ENCODE assay signal across 8 cellular contexts in genomic region chrX:109536439-109537323, GRCh38. TPM values are rescaled to one million over a fixed set of nuclear protein-coding genes. Genes with fewer than 3 reads are reported as not detected.
DNase-seq lines count a peak whose midpoint lies in the region; ATAC-seq and TF ChIP-seq lines count a peak whose summit lies in the region.

TSS of gene NXT2 (plus strand) at chrX:109536844. CDS start at chrX:109537007, 163 bp downstream.

- H3K4me1 ChIP-seq in PC-3 (ENCODE audit: insufficient read depth, low read length), result peaks cover 20% of the 10 kb centered on the region
- peaks cover 3% of the 10 kb centered on the region for H3K4me1 ChIP-seq in mucosa of descending colon (ENCODE audit: low read depth)

- TF ChIP-seq CTCF in PC-3 (conservative IDR thresholded peaks at IDR 0.05; ENCODE audit: low read depth, low read length), result no peak
- TF ChIP-seq CTCF in mucosa of descending colon (IDR thresholded peaks at IDR 0.05), result no peak

- TSS peak; percentile 95 for BruUV-seq in PC-3 (replicated peaks; lab: Mats Ljungman, UMichigan)

- no peaks in the 10 kb centered on the region for H3F3A ChIP-seq in PC-3 (ENCODE audit: low read length, unreplicated experiment)

- intact Hi-C loops in PC-3 (cut with micrococcal nuclease) (loop anchor here (5.0 kb wide), 1 partner anchor 49 kb away; no protein-coding TSS in a partner anchor), mucosa of descending colon (cut with DNase I, micrococcal nuclease) (no loop called here)

- H4K20me1 ChIP-seq in PC-3 (ENCODE audit: low read length), result no peaks in the 10 kb centered on the region

- no peaks in the 10 kb centered on the region for H3K27me3 ChIP-seq in PC-3 (ENCODE audit: low read length)

- peak within 1 kb of the TSS; percentile 94 for H3K4me2 ChIP-seq in PC-3 (ENCODE audit: low read length)

- no peaks in the 10 kb centered on the region for H3K79me2 ChIP-seq in PC-3 (ENCODE audit: low read length)

- POLR2A ChIA-PET in PC-3 (lab: Charles Lee; ENCODE audit: unreplicated experiment), result interaction anchor here (0.5 to 0.7 kb wide), 10 partner anchors 21 to 1275 kb away, joined by 3 to 7 read pairs (median 4); no protein-coding TSS in a partner anchor

- DNase-seq in DMS53 (lab: John Stamatoyannopoulos, UW) (peak; percentile 97), PC-3 (peak; percentile 90), activated T-cell treated with anti-CD3 and anti-CD28 coated beads for 48 hours (ENCODE audit: low read depth) (peak; percentile 78), epithelial cell of prostate (ENCODE audit: low read depth, low spot score) (peak; percentile 66), mucosa of descending colon (peak; percentile 90 to 95 (median 90))
- DNase-seq in Jurkat, Clone E6-1 (ENCODE audit: low read depth, low spot score), result peak; percentile 85
- DNase-seq in stimulated activated CD8-positive, alpha-beta memory T cell treated with anti-CD3 and anti-CD28 coated beads, Interleukin-4, amount 100 ng/mL, for 1 hour (ENCODE audit: low read depth in 2 of 2, low spot score in 1 of 2), result peak; percentile 46 to 69

- H3K9ac ChIP-seq in PC-3 (ENCODE audit: low read length), result peak within 1 kb of the TSS; percentile 87

- H3K27ac ChIP-seq in PC-3 (ENCODE audit: low read length) (peak within 1 kb of the TSS; percentile 91), epithelial cell of prostate (peak within 1 kb of the TSS; percentile 88)

- no peaks in the 10 kb centered on the region for H3K9me2 ChIP-seq in PC-3 (replicated peaks; ENCODE audit: low read length)

- H3K36me3 ChIP-seq in PC-3 (ENCODE audit: low read depth, low read length) (no peaks in the 10 kb centered on the region), mucosa of descending colon (ENCODE audit: low read depth) (no peaks in the 10 kb centered on the region)

- CTCF ChIA-PET in PC-3 (lab: Charles Lee), result interaction anchor here (0.5 to 0.6 kb wide), 4 partner anchors 98 to 805 kb away, joined by 3 to 5 read pairs (median 4); no protein-coding TSS in a partner anchor

- ATAC-seq in GM21717 (IDR thresholded peaks at IDR 0.05; ENCODE audit: unreplicated experiment) (peak; percentile 97), PC-3 (peak; percentile 97), mucosa of descending colon (peak; percentile 100)

- H2AFZ ChIP-seq in PC-3 (ENCODE audit: low read length), result peak within 1 kb of the TSS; percentile 76

- no peaks in the 10 kb centered on the region for H3K9me3 ChIP-seq in PC-3 (ENCODE audit: low read length)
- no peaks in the 10 kb centered on the region for H3K9me3 ChIP-seq in mucosa of descending colon

- peak within 1 kb of the TSS; percentile 73 for H3K4me3 ChIP-seq in Jurkat, Clone E6-1 (ENCODE audit: low read length)
- peak within 1 kb of the TSS; percentile 81 for H3K4me3 ChIP-seq in PC-3 (ENCODE audit: low read length)
- peak within 1 kb of the TSS; percentile 17 for H3K4me3 ChIP-seq in mucosa of descending colon

RNA-seq across cellular contexts. Expression of gene NXT2, which starts in this region (rescaled TPM):
- polyA plus RNA-seq in Jurkat, Clone E6-1 (2012; ENCODE audit: insufficient read depth, insufficient read length), result 12.0 TPM
- total RNA-seq in PC-3 (2014; rRNA removed), result 10.7 and 13.9 TPM in 2 replicates
- 10 to 100 TPM in 1 of 3 donors, 1 to 10 TPM in 2; 5.2 to 10.1 (median 9.0) TPM for total RNA-seq in mucosa of descending colon

Comparison
In these comparisons a context has a peak if more than half of its experiments do, and no peak if none do; other contexts are left out.
1. Peak in every context shown above with its lines: DNase-seq, ATAC-seq, H3K4me3 ChIP-seq and H3K27ac ChIP-seq.
2. H3K4me3 ChIP-seq: peak in every context shown above with its lines; median percentile 81 in PC-3; 73 in Jurkat, Clone E6-1; 17 in mucosa of descending colon.